Comparison of ENCODE assay signal across 25 cellular contexts in genomic region chr12:132266370-132266769, GRCh38.
"Had no signal": no experiment of that assay in that cellular context is flagged by ENCODE, and none has a peak within 500 bp of the region (broad histone marks: within the 10 kb centered on the region; RNA-seq: fewer than 3 reads in every experiment).

No MANE protein-coding gene starts in this region.

- H3K9me3 ChIP-seq: heart right ventricle, lower lobe of right lung, ovary, sigmoid colon, spleen, tibial nerve, upper lobe of left lung, vagina had no signal

- H3K36me3 ChIP-seq: heart right ventricle, lower lobe of right lung, neural progenitor cell, ovary, sigmoid colon, spleen, tibial nerve, upper lobe of left lung, vagina had no signal

- ATAC-seq: heart right ventricle; left cardiac atrium; left lobe of liver; lower lobe of right lung; naive thymus-derived CD8-positive, alpha-beta T cell; right cardiac atrium; stimulated activated effector memory CD8-positive, alpha-beta T cell treated with anti-CD3 and anti-CD28 coated beads, Interleukin-12 subunit alpha, Interleukin-12 subunit beta, amount 100 ng/mL, for 72 hours; stimulated activated naive CD8-positive, alpha-beta T cell treated with anti-CD3 and anti-CD28 coated beads, Interleukin-15, amount 100 ng/mL, for 72 hours had no signal

- H3K36me3 Mint-ChIP-seq: naive thymus-derived CD8-positive, alpha-beta T cell; neural progenitor cell; stimulated activated effector memory CD8-positive, alpha-beta T cell treated with anti-CD3 and anti-CD28 coated beads, Interleukin-12 subunit alpha, Interleukin-12 subunit beta, amount 100 ng/mL, for 72 hours had no signal

- H3K27ac ChIP-seq: heart right ventricle, hepatocyte, lower lobe of right lung, neural progenitor cell, ovary, sigmoid colon, spleen, tibial nerve, upper lobe of left lung, vagina had no signal

- H3K4me1 Mint-ChIP-seq: neural progenitor cell; stimulated activated effector memory CD8-positive, alpha-beta T cell treated with anti-CD3 and anti-CD28 coated beads, Interleukin-12 subunit alpha, Interleukin-12 subunit beta, amount 100 ng/mL, for 72 hours; stimulated activated naive CD8-positive, alpha-beta T cell treated with anti-CD3 and anti-CD28 coated beads, Interleukin-15, amount 100 ng/mL, for 72 hours had no signal

- DNase-seq: islet precursor cell; kidney glomerular epithelial cell; left cardiac atrium; lower lobe of right lung; mesenchymal stem cell; naive thymus-derived CD8-positive, alpha-beta T cell; ovary; sigmoid colon; small intestine; spleen; stimulated activated CD4-positive, alpha-beta T cell treated with anti-CD3 and anti-CD28 coated beads, Interleukin-4, amount 100 ng/mL, for 24 hours; stimulated activated naive CD4-positive, alpha-beta T cell treated with Interleukin-2 at 50 U/mL for 16 hours; stimulated activated naive CD8-positive, alpha-beta T cell treated with anti-CD3 and anti-CD28 coated beads, Interleukin-15, amount 100 ng/mL, for 72 hours; substantia nigra; upper lobe of left lung had no signal

- H3K9me3 Mint-ChIP-seq: naive thymus-derived CD8-positive, alpha-beta T cell; nephron; neural progenitor cell; stimulated activated effector memory CD8-positive, alpha-beta T cell treated with anti-CD3 and anti-CD28 coated beads, Interleukin-12 subunit alpha, Interleukin-12 subunit beta, amount 100 ng/mL, for 72 hours; stimulated activated naive CD8-positive, alpha-beta T cell treated with anti-CD3 and anti-CD28 coated beads, Interleukin-15, amount 100 ng/mL, for 72 hours had no signal

- H3K4me3 ChIP-seq: heart right ventricle, hepatocyte, lower lobe of right lung, neural progenitor cell, ovary, sigmoid colon, spleen, tibial nerve, upper lobe of left lung, vagina had no signal

- H3K27me3 ChIP-seq: ovary, upper lobe of left lung, vagina had no signal

- H3K4me3 Mint-ChIP-seq: naive thymus-derived CD8-positive, alpha-beta T cell; nephron; neural progenitor cell; stimulated activated effector memory CD8-positive, alpha-beta T cell treated with anti-CD3 and anti-CD28 coated beads, Interleukin-12 subunit alpha, Interleukin-12 subunit beta, amount 100 ng/mL, for 72 hours; stimulated activated naive CD8-positive, alpha-beta T cell treated with anti-CD3 and anti-CD28 coated beads, Interleukin-15, amount 100 ng/mL, for 72 hours had no signal

- H3K4me1 ChIP-seq: heart right ventricle, lower lobe of right lung, neural progenitor cell, sigmoid colon, spleen, upper lobe of left lung, vagina had no signal

- H3K27ac Mint-ChIP-seq: nephron; progenitor cell of endocrine pancreas; stimulated activated effector memory CD8-positive, alpha-beta T cell treated with anti-CD3 and anti-CD28 coated beads, Interleukin-12 subunit alpha, Interleukin-12 subunit beta, amount 100 ng/mL, for 72 hours; stimulated activated naive CD8-positive, alpha-beta T cell treated with anti-CD3 and anti-CD28 coated beads, Interleukin-15, amount 100 ng/mL, for 72 hours had no signal
